Comparison of ENCODE assay signal across 8 cellular contexts in genomic region chr1:204493882-204494280, GRCh38. TPM values are rescaled to one million over a fixed set of nuclear protein-coding genes. Genes with fewer than 3 reads are reported as not detected.
DNase-seq lines count a peak whose midpoint lies in the region; ATAC-seq and TF ChIP-seq lines count a peak whose summit lies in the region.

No MANE protein-coding gene starts in this region.

- H3K9me3 Mint-ChIP-seq in CD4-positive, alpha-beta T cell: no peaks in the 10 kb centered on the region
- no peaks in the 10 kb centered on the region for H3K9me3 Mint-ChIP-seq in neural crest cell

- H3K27ac Mint-ChIP-seq in CD4-positive, alpha-beta T cell: peak overlapping the region; percentile 88
- H3K27ac Mint-ChIP-seq in neural crest cell (ENCODE audit: unreplicated experiment): peak overlapping the region; percentile 97

- POLR2A ChIA-PET in CD4-positive, alpha-beta T cell (lab: Charles Lee): interaction anchor here (0.5 to 6.0 kb wide), 22 partner anchors 9 to 826 kb away, joined by 3 to 79 read pairs (median 6); partner anchors contain the start of gene MDM4

- CTCF ChIA-PET in CD4-positive, alpha-beta T cell (lab: Charles Lee): interaction anchor here (0.7 to 4.5 kb wide), 13 partner anchors 9 to 95 kb away, joined by 3 to 51 read pairs (median 4); no protein-coding TSS in a partner anchor

- H3K4me1 Mint-ChIP-seq in CD4-positive, alpha-beta T cell (ENCODE audit: low read depth): peaks cover 69% of the 10 kb centered on the region
- H3K4me1 Mint-ChIP-seq in neural crest cell: peaks cover 39% of the 10 kb centered on the region

- peak; percentile 48 for ATAC-seq in CD4-positive, alpha-beta T cell (ENCODE audit: poor library complexity)
- ATAC-seq in GM19328 (IDR thresholded peaks at IDR 0.05; ENCODE audit: unreplicated experiment): peak; percentile 11
- ATAC-seq in HG03439 (IDR thresholded peaks at IDR 0.05; ENCODE audit: unreplicated experiment): peak; percentile 17

- H3K36me3 Mint-ChIP-seq in CD4-positive, alpha-beta T cell (ENCODE audit: low read depth): peaks cover 16% of the 10 kb centered on the region
- no peaks in the 10 kb centered on the region for H3K36me3 Mint-ChIP-seq in neural crest cell (ENCODE audit: low read depth)

- peak in 9 of 10 experiments; percentile 29 to 59 (median 47) for DNase-seq in CD4-positive, alpha-beta T cell
- DNase-seq in NOMO-1 treated with DMSO at 0.1 percent for 48 hours (lab: John Stamatoyannopoulos, UW; ENCODE audit: unreplicated experiment) (peak; percentile 27), foreskin melanocyte (peak; percentile 25), neural crest cell (ENCODE audit: low read depth, low spot score) (no peak), NK-92 (lab: John Stamatoyannopoulos, UW; ENCODE audit: unreplicated experiment) (no peak)
- peak; percentile 84 for DNase-seq in activated effector memory CD4-positive, alpha-beta T cell treated with anti-CD3 and anti-CD28 coated beads, Interleukin-2, amount 50 U/mL, for 16 hours

- intact Hi-C loops in CD4-positive, alpha-beta T cell (cut with DNase I, micrococcal nuclease): loop anchor here in 1 of 2 experiments (2.0 to 5.0 kb wide), 2 partner anchors 47 to 48 kb away; no protein-coding TSS in a partner anchor

- H3K27ac ChIP-seq in CD4-positive, alpha-beta T cell (ENCODE audit: low read depth, low read length): peak overlapping the region; percentile 95

- H3K4me3 Mint-ChIP-seq in CD4-positive, alpha-beta T cell: peak overlapping the region; percentile 86
- H3K4me3 Mint-ChIP-seq in neural crest cell: peak overlapping the region; percentile 98

- no peak for TF ChIP-seq CTCF in CD4-positive, alpha-beta T cell (IDR thresholded peaks at IDR 0.05)
- no peak for TF ChIP-seq CTCF in neural crest cell (conservative IDR thresholded peaks at IDR 0.05)

- H3K27me3 ChIP-seq in CD4-positive, alpha-beta T cell (ENCODE audit: control insufficient read depth, insufficient read depth, low read length): no peaks in the 10 kb centered on the region

- H3K9me3 ChIP-seq in CD4-positive, alpha-beta T cell (ENCODE audit: control insufficient read depth, low read length): no peaks in the 10 kb centered on the region

- H3K27me3 Mint-ChIP-seq in CD4-positive, alpha-beta T cell: no peaks in the 10 kb centered on the region
- no peaks in the 10 kb centered on the region for H3K27me3 Mint-ChIP-seq in neural crest cell (ENCODE audit: low read depth)

RNA-seq across cellular contexts. Expression of gene PIK3C2B, which starts 0.7 kb away (rescaled TPM):
- total RNA-seq in CD4-positive, alpha-beta T cell: 10 to 100 TPM; 25.5 to 27.1 TPM
- total RNA-seq in neural crest cell: 70.5 and 71.7 TPM in 2 replicates

RNA-seq across cellular contexts. Expression of gene MDM4, which starts 22.3 kb away (rescaled TPM):
- total RNA-seq in CD4-positive, alpha-beta T cell: 100 to 1,000 TPM; 260 to 266 TPM
- total RNA-seq in neural crest cell: 92.5 and 98.2 TPM in 2 replicates

Comparison
In these comparisons a context has a peak if more than half of its experiments do, and no peak if none do; other contexts are left out.
1. DNase-seq: peak in CD4-positive, alpha-beta T cell (9 of 10), NOMO-1 treated with DMSO at 0.1 percent for 48 hours (single experiment), activated effector memory CD4-positive, alpha-beta T cell treated with anti-CD3 and anti-CD28 coated beads, Interleukin-2, amount 50 U/mL, for 16 hours (single experiment) and foreskin melanocyte (single experiment); none in neural crest cell (single experiment) and NK-92 (single experiment).
2. Peak in every context shown above with its lines, with median percentiles within 50 percentile points of each other: ATAC-seq.